ENCODE assay signal across 24 cellular contexts in the genomic region with DNA sequence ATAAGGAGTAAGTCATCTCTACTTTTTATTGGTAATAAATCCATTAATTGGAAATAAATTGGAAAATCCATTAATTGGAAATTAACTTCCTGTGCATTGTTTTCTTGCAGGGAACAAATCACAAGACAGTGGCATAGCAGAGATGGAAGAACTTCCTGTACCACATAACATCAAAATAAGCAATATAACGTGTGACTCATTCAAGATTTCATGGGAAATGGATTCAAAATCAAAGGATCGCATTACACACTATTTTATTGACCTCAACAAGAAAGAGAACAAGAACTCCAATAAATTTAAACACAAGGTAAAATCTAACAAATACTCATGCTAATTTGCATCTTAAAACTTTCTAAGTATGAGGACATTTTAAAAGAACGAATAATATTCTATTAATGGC. TPM values are rescaled to one million over a fixed set of nuclear protein-coding genes. Genes with fewer than 3 reads are reported as not detected.
DNase-seq lines count a peak whose midpoint lies in the region; ATAC-seq lines count a peak whose summit lies in the region.
"Had no signal": no experiment of that assay in that cellular context is flagged by ENCODE, and none has a peak within 500 bp of the region (broad histone marks: within the 10 kb centered on the region; RNA-seq: fewer than 3 reads in every experiment).

No MANE protein-coding gene starts in this region.

- ATAC-seq in GM18861 (IDR thresholded peaks at IDR 0.05; ENCODE audit: unreplicated experiment): no peak
- ATAC-seq: heart left ventricle; left ventricle myocardium superior; stimulated activated effector memory CD8-positive, alpha-beta T cell treated with anti-CD3 and anti-CD28 coated beads, Interleukin-12 subunit alpha, Interleukin-12 subunit beta, amount 100 ng/mL, for 72 hours had no signal

- DNase-seq in H4 (ENCODE audit: low spot score) (peak; percentile 11), RPMI7951 (ENCODE audit: low read depth) (peak; percentile 37), fibroblast of peridontal ligament (ENCODE audit: extremely low read depth) (peak; percentile 48), substantia nigra (lab: John Stamatoyannopoulos, UW) (no peak), mucosa of gallbladder (ENCODE audit: low spot score) (no peak), putamen (ENCODE audit: low spot score) (no peak)
- DNase-seq: activated CD4-positive, alpha-beta T cell treated with anti-CD3 and anti-CD28 coated beads for 4 hours; C1 segment of cervical spinal cord; effector memory CD4-positive, alpha-beta T cell; foreskin melanocyte; GDM1; kidney; left ventricle myocardium superior; NCI-H345; sigmoid colon; stimulated activated CD4-positive, alpha-beta T cell treated with anti-CD3 and anti-CD28 coated beads, Interleukin-15, amount 100 ng/mL, for 24 hours; stimulated activated CD4-positive, alpha-beta T cell treated with anti-CD3 and anti-CD28 coated beads, Interleukin-4, amount 100 ng/mL, for 4 hours; WERI-Rb-1 had no signal

- peak overlapping the region; percentile 7 for H3K27ac ChIP-seq in substantia nigra (ENCODE audit: low read depth, low read length, poor library complexity, severe bottlenecking)
- H3K27ac ChIP-seq: coronary artery, epithelial cell of prostate, heart left ventricle, sigmoid colon, SJCRH30, WERI-Rb-1 had no signal

RNA-seq across cellular contexts. Expression of a gene that starts 57.8 kb away (rescaled TPM):
- 0.06 TPM in 1 of 2 replicates, not detected in the other for total RNA-seq in H4 (2014; rRNA removed; shearing (Covaris generic))
- total RNA-seq in RPMI7951 (2014; rRNA removed; shearing (Covaris generic)): not detected in 2 replicates
- 0.20 TPM for total RNA-seq in mucosa of gallbladder
- total RNA-seq: heart left ventricle, left ventricle myocardium superior had no signal

Comparison
In these comparisons a context has a peak if more than half of its experiments do, and no peak if none do; other contexts are left out.
1. DNase-seq: peak in H4 (single experiment), RPMI7951 (single experiment) and fibroblast of peridontal ligament (single experiment); none in substantia nigra (0 of 49), mucosa of gallbladder (single experiment) and putamen (single experiment).